Comparison of ENCODE assay signal across 8 cellular contexts in genomic region chr2:32357545-32358482, GRCh38. TPM values are rescaled to one million over a fixed set of nuclear protein-coding genes. Genes with fewer than 3 reads are reported as not detected.
DNase-seq lines count a peak whose midpoint lies in the region; ATAC-seq and TF ChIP-seq lines count a peak whose summit lies in the region.

No MANE protein-coding gene starts in this region.

- peak overlapping the region; percentile 95 for H3K27ac ChIP-seq in C4-2B
- peak overlapping the region; percentile 97 for H3K27ac ChIP-seq in mesodermal cell (ENCODE audit: low read depth, low read length, severe bottlenecking)

- peaks cover 28 to 36% of the 10 kb centered on the region in 2 donors for H3K4me1 Mint-ChIP-seq in effector memory CD8-positive, alpha-beta T cell (ENCODE audit: low read depth in 2 of 2)

- H3K36me3 Mint-ChIP-seq in effector memory CD8-positive, alpha-beta T cell (ENCODE audit: insufficient read depth) = peaks cover 24% of the 10 kb centered on the region

- ATAC-seq in GM19438 (IDR thresholded peaks at IDR 0.05; ENCODE audit: low read depth, unreplicated experiment) = peak; percentile 8
- ATAC-seq in effector memory CD8-positive, alpha-beta T cell (replicated peaks) = no peak

- H3K4me3 ChIP-seq in mesodermal cell (ENCODE audit: extremely low read depth, insufficient read depth, low read length, poor library complexity, severe bottlenecking) = peak overlapping the region; percentile 97

- H3K9me3 Mint-ChIP-seq in effector memory CD8-positive, alpha-beta T cell = no peaks in the 10 kb centered on the region

- 5 to 6% methylated on average over 31 to 35 of the region's 56 CpGs for WGBS in mesodermal cell (ENCODE audit: insufficient coverage in 2 of 2), 2 experiments

- DNase-seq in HPDE6-E6E7 (ENCODE audit: extremely low spot score) = peak; percentile 28
- DNase-seq in activated CD4-positive, alpha-beta T cell treated with anti-CD3 and anti-CD28 coated beads for 4 hours = peak; percentile 18 to 38
- peak in 2 of 3 experiments; percentile 2 to 6 for DNase-seq in effector memory CD8-positive, alpha-beta T cell
- peak; percentile 55 for DNase-seq in stimulated activated CD8-positive, alpha-beta memory T cell treated with anti-CD3 and anti-CD28 coated beads, Interleukin-4, amount 100 ng/mL, for 48 hours
- DNase-seq in GF-D8 (lab: John Stamatoyannopoulos, UW) = no peak

- H3K27ac Mint-ChIP-seq in effector memory CD8-positive, alpha-beta T cell = peak overlapping the region; percentile 88 to 93

- peaks cover 3% of the 10 kb centered on the region for H3K4me1 ChIP-seq in mesodermal cell (ENCODE audit: control insufficient read depth, insufficient read depth, low read length, poor library complexity, severe bottlenecking)

- peak overlapping the region; percentile 79 to 91 for H3K4me3 Mint-ChIP-seq in effector memory CD8-positive, alpha-beta T cell

- peaks cover 29% of the 10 kb centered on the region for H3K36me3 ChIP-seq in mesodermal cell (ENCODE audit: control insufficient read depth, insufficient read depth, low read length)

- peaks cover 3% of the 10 kb centered on the region for H3K9me3 ChIP-seq in mesodermal cell (ENCODE audit: control insufficient read depth, low read length)

- no peak for TF ChIP-seq CTCF in C4-2B (conservative IDR thresholded peaks at IDR 0.05)

- H3K27me3 Mint-ChIP-seq in effector memory CD8-positive, alpha-beta T cell = no peaks in the 10 kb centered on the region

RNA-seq across cellular contexts. Expression of gene BIRC6, which starts 1.0 kb away (rescaled TPM):
- polyA plus RNA-seq in mesodermal cell (2013, experiment 1 of 2) = 32.8 TPM
- 23.1 TPM for polyA plus RNA-seq in mesodermal cell (2013, experiment 2 of 2)
